ENCODE assay signal across 16 cellular contexts in genomic region chr14:76676539-76676938, GRCh38.
DNase-seq lines count a peak whose midpoint lies in the region; ATAC-seq lines count a peak whose summit lies in the region.
"Had no signal": no experiment of that assay in that cellular context is flagged by ENCODE, and none has a peak within 500 bp of the region (broad histone marks: within the 10 kb centered on the region; RNA-seq: fewer than 3 reads in every experiment).

No MANE protein-coding gene starts in this region.

- ATAC-seq in HG02678 (IDR thresholded peaks at IDR 0.05; ENCODE audit: unreplicated experiment): no peak
- ATAC-seq: CD8-positive, alpha-beta T cell had no signal

- H3K27ac ChIP-seq in caudate nucleus (ENCODE audit: low read depth, low read length): peak overlapping the region; percentile 54
- H3K27ac ChIP-seq: BLaER1 treated with 17β-estradiol and CSF1 and Interleukin-3, amounts not matched to agents 10 nM and 100 nM; C4-2B had no signal

- DNase-seq in caudate nucleus (lab: John Stamatoyannopoulos, UW) (peak in 6 of 61 donors; percentile 3 to 68 (median 37)), iPS-NIHi7 (ENCODE audit: extremely low spot score) (peak; percentile 6), NCI-H345 treated with DMSO at 0.1 percent for 48 hours (lab: John Stamatoyannopoulos, UW; ENCODE audit: unreplicated experiment) (no peak), NCI-H82 (lab: John Stamatoyannopoulos, UW) (no peak)
- DNase-seq: 8988T; ACHN; AML-193; Caco-2; Calu3; CD4-positive, alpha-beta T cell; CD8-positive, alpha-beta T cell; DMS79 treated with DMSO at 0.1 percent for 48 hours; GF-D8 had no signal
